8 cellular contexts compared by ENCODE assay signal in the genomic region with DNA sequence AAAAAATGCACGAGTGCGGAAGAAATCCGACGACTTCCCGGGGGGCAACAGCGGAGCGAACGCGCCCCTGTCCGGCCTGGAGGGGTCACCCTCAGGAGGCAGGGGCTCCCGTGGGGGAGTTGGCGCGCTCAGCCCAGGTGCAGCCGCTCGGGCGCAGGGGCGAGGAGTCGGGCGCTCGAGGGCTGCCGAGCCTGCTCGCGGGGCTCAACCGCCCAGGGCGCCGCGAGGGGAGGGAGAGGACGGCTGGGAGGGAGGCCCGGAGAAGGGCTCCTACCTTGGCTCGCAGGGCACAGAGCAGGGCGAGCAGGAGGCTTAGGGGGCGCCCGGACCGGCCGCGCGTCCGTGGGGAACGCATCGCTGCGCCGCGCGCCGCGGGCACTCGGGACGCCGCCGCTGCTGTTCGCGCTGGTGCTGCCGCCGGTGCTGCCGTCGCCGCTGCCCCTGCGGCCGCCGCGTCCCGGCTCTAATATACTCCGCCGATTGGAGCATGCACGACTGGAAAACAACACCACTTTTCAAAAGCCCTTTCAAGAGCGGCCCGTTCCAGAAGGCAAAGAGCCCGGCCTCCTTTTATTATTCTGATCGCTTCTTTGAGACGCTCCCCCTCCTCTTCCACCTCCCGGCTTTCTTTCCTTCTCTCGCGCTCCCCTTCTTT. TPM values are rescaled to one million over a fixed set of nuclear protein-coding genes. Genes with fewer than 3 reads are reported as not detected.
DNase-seq lines count a peak whose midpoint lies in the region; ATAC-seq and TF ChIP-seq lines count a peak whose summit lies in the region.

No MANE protein-coding gene starts in this region.

- peak overlapping the region; percentile 56 to 93 (median 77) for H3K4me3 Mint-ChIP-seq in CD4-positive, CD25-positive, alpha-beta regulatory T cell
- peak overlapping the region; percentile 98 for H3K4me3 Mint-ChIP-seq in HFFc6
- H3K4me3 Mint-ChIP-seq in effector memory CD8-positive, alpha-beta T cell, result peak overlapping the region; percentile 88 to 90

- TF ChIP-seq POLR2A in transverse colon (IDR thresholded peaks at IDR 0.05), result no peak

- in situ Hi-C loops in transverse colon (cut with MboI; ENCODE audit: low pct_ligation_motif_present in 1 of 4, low pct_unique_long_range_greater_than_20kb in 1 of 4, low sequenced_read_pairs in 3 of 4), result loop anchor here in 1 of 4 donors (10.0 to 25.0 kb wide), 2 partner anchors 211 to 531 kb away; no protein-coding TSS in a partner anchor

- peak overlapping the region; percentile 9 for H4K8ac ChIP-seq in mesenchymal stem cell (ENCODE audit: low read length)

- peak overlapping the region; percentile 47 for H4K91ac ChIP-seq in mesenchymal stem cell (ENCODE audit: low read length)

- H3K4me1 Mint-ChIP-seq in CD4-positive, CD25-positive, alpha-beta regulatory T cell, result peaks cover 0 to 32% (median 0%) of the 10 kb centered on the region in 4 donors
- peaks cover 14% of the 10 kb centered on the region for H3K4me1 Mint-ChIP-seq in HFFc6 (ENCODE audit: low read depth)
- peaks cover 9 to 14% of the 10 kb centered on the region in 2 donors for H3K4me1 Mint-ChIP-seq in effector memory CD8-positive, alpha-beta T cell (ENCODE audit: low read depth in 2 of 2)

- H3K79me1 ChIP-seq in mesenchymal stem cell (replicated peaks; ENCODE audit: low read length, poor library complexity, severe bottlenecking), result peaks cover 11% of the 10 kb centered on the region

- H3K27me3 Mint-ChIP-seq in CD4-positive, CD25-positive, alpha-beta regulatory T cell, result peaks cover 66% of the 10 kb centered on the region
- peaks cover 13% of the 10 kb centered on the region for H3K27me3 Mint-ChIP-seq in HFFc6 (ENCODE audit: insufficient read depth)
- H3K27me3 Mint-ChIP-seq in effector memory CD8-positive, alpha-beta T cell, result peaks cover 66 to 89% of the 10 kb centered on the region in 2 donors

- H2BK15ac ChIP-seq in mesenchymal stem cell (ENCODE audit: low read depth, poor library complexity, severe bottlenecking), result peak overlapping the region; percentile 85

- peak overlapping the region; percentile 66 to 83 for H3K4ac ChIP-seq in mesenchymal stem cell (ENCODE audit: low read depth in 1 of 2, low read length in 2 of 2)

- H3K4me3 ChIP-seq in CD4-positive, CD25-positive, alpha-beta regulatory T cell (ENCODE audit: low read depth, low read length), result no peak overlapping the region
- peak overlapping the region; percentile 60 for H3K4me3 ChIP-seq in SU-DHL-6 (ENCODE audit: insufficient read depth, low read length, poor library complexity, severe bottlenecking)
- peak overlapping the region; percentile 75 to 96 for H3K4me3 ChIP-seq in mesenchymal stem cell (ENCODE audit: insufficient read depth in 1 of 2, low read depth in 1 of 2, low read length in 2 of 2)
- peak overlapping the region; percentile 94 to 97 (median 96) for H3K4me3 ChIP-seq in transverse colon

- H3K36me3 Mint-ChIP-seq in CD4-positive, CD25-positive, alpha-beta regulatory T cell, result no peaks in the 10 kb centered on the region
- H3K36me3 Mint-ChIP-seq in HFFc6 (ENCODE audit: low read depth), result no peaks in the 10 kb centered on the region
- H3K36me3 Mint-ChIP-seq in effector memory CD8-positive, alpha-beta T cell (ENCODE audit: insufficient read depth), result peaks cover 3% of the 10 kb centered on the region

- H3K23ac ChIP-seq in mesenchymal stem cell (ENCODE audit: low read length in 2 of 2), result peak overlapping the region in 1 of 2 experiments; percentile 98

- DNase-seq in CD4-positive, CD25-positive, alpha-beta regulatory T cell, result peak in 1 of 3 donors; percentile 14
- peak; percentile 17 for DNase-seq in HFFc6
- no peak for DNase-seq in effector memory CD8-positive, alpha-beta T cell
- DNase-seq in mesenchymal stem cell, result no peak
- DNase-seq in transverse colon, result peak; percentile 32
- no peak for DNase-seq in kidney glomerular epithelial cell (lab: John Stamatoyannopoulos, UW)

- no peaks in the 10 kb centered on the region for H3K9me2 ChIP-seq in SU-DHL-6 (replicated peaks; ENCODE audit: insufficient read depth, low read length)

- H2BK120ac ChIP-seq in mesenchymal stem cell (ENCODE audit: low read depth, low read length), result no peak overlapping the region

- H3K9me3 ChIP-seq in CD4-positive, CD25-positive, alpha-beta regulatory T cell (ENCODE audit: control insufficient read depth in 2 of 2, low read length in 2 of 2), result no peaks in the 10 kb centered on the region
- H3K9me3 ChIP-seq in SU-DHL-6 (ENCODE audit: insufficient read depth, low read length) (no peaks in the 10 kb centered on the region), mesenchymal stem cell (ENCODE audit: control insufficient read depth, low read length) (no peaks in the 10 kb centered on the region), transverse colon (no peaks in the 10 kb centered on the region)

- under 1% methylated on average over 57 of the region's 73 CpGs for WGBS in mesenchymal stem cell
- WGBS in transverse colon (ENCODE audit: low coverage in 1 of 2), 2 donors, result 0% methylated on average over 8 to 65 of the region's 73 CpGs

- no peaks in the 10 kb centered on the region for H3K79me2 ChIP-seq in SU-DHL-6 (ENCODE audit: insufficient read depth, low read length)

- H3K14ac ChIP-seq in mesenchymal stem cell (ENCODE audit: low read length in 2 of 2), result peak overlapping the region in 1 of 2 experiments; percentile 97

- no peak for ATAC-seq in CD4-positive, CD25-positive, alpha-beta regulatory T cell (ENCODE audit: low read depth in 2 of 2)
- ATAC-seq in effector memory CD8-positive, alpha-beta T cell (replicated peaks), result no peak
- ATAC-seq in HG03196 (IDR thresholded peaks at IDR 0.05; ENCODE audit: unreplicated experiment), result no peak

- no peaks in the 10 kb centered on the region for H3K36me3 ChIP-seq in CD4-positive, CD25-positive, alpha-beta regulatory T cell (ENCODE audit: control insufficient read depth, insufficient read depth, low read length)
- H3K36me3 ChIP-seq in SU-DHL-6 (ENCODE audit: low read length) (no peaks in the 10 kb centered on the region), mesenchymal stem cell (ENCODE audit: control insufficient read depth in 1 of 2, insufficient read depth in 2 of 2, low read depth in 1 of 2, low read length in 2 of 2) (peaks cover 0 to 5% of the 10 kb centered on the region in 2 experiments), transverse colon (peaks cover 0 to 5% (median under 1%) of the 10 kb centered on the region in 4 donors)

- H3K27ac ChIP-seq in CD4-positive, CD25-positive, alpha-beta regulatory T cell (ENCODE audit: insufficient read depth, low read length, poor library complexity, severe bottlenecking), result no peak overlapping the region
- 0 out of 2 replicates have a peak overlapping the region, but pooled peaks have one; percentile 82 for H3K27ac ChIP-seq in SU-DHL-6 (ENCODE audit: low read depth, low read length)
- H3K27ac ChIP-seq in mesenchymal stem cell (ENCODE audit: low read length, poor library complexity, severe bottlenecking), result peak overlapping the region; percentile 69
- H3K27ac ChIP-seq in transverse colon, result peak overlapping the region; percentile 100

- peak overlapping the region; percentile 96 for H2AFZ ChIP-seq in SU-DHL-6 (ENCODE audit: low read depth, low read length, severe bottlenecking)
- H2AFZ ChIP-seq in mesenchymal stem cell (ENCODE audit: low read depth, low read length), result no peak overlapping the region

- H3K9ac ChIP-seq in SU-DHL-6 (ENCODE audit: low read length) (peak overlapping the region; percentile 82), mesenchymal stem cell (ENCODE audit: low read length) (peak overlapping the region; percentile 95)

- H3K27ac Mint-ChIP-seq in CD4-positive, CD25-positive, alpha-beta regulatory T cell, result no peak overlapping the region
- peak overlapping the region; percentile 94 for H3K27ac Mint-ChIP-seq in HFFc6
- H3K27ac Mint-ChIP-seq in effector memory CD8-positive, alpha-beta T cell, result peak overlapping the region in 1 of 2 donors; percentile 44

- H3K4me1 ChIP-seq in CD4-positive, CD25-positive, alpha-beta regulatory T cell (ENCODE audit: control insufficient read depth, insufficient read depth, low read length, poor library complexity, severe bottlenecking), result peaks cover 35% of the 10 kb centered on the region
- H3K4me1 ChIP-seq in mesenchymal stem cell (ENCODE audit: control insufficient read depth, insufficient read depth, low read depth, low read length) (peaks cover 8% of the 10 kb centered on the region), transverse colon (peaks cover 8 to 41% (median 32%) of the 10 kb centered on the region in 4 donors)

- H2BK12ac ChIP-seq in mesenchymal stem cell (ENCODE audit: low read length in 2 of 2), result peak overlapping the region in 1 of 2 experiments; percentile 52

- H4K20me1 ChIP-seq in SU-DHL-6 (ENCODE audit: low read depth, low read length), result no peaks in the 10 kb centered on the region

- peaks cover 5% of the 10 kb centered on the region; the same call in 1 of the 2 replicates for H3F3A ChIP-seq in SU-DHL-6 (ENCODE audit: insufficient read depth)

- H3K18ac ChIP-seq in mesenchymal stem cell (ENCODE audit: low read depth in 1 of 2, low read length in 2 of 2), result peak overlapping the region; percentile 80 to 97

- H3K27me3 ChIP-seq in CD4-positive, CD25-positive, alpha-beta regulatory T cell (ENCODE audit: control insufficient read depth, insufficient read depth, low read length), result peaks cover 25% of the 10 kb centered on the region
- H3K27me3 ChIP-seq in SU-DHL-6 (ENCODE audit: low read length) (no peaks in the 10 kb centered on the region), mesenchymal stem cell (ENCODE audit: control insufficient read depth in 1 of 2, insufficient read depth in 1 of 2, low read length in 2 of 2) (no peaks in the 10 kb centered on the region), transverse colon (no peaks in the 10 kb centered on the region)

- H3K4me2 ChIP-seq in SU-DHL-6 (ENCODE audit: low read depth, low read length, poor library complexity, severe bottlenecking), result peak overlapping the region; percentile 80
- peak overlapping the region; percentile 95 for H3K4me2 ChIP-seq in mesenchymal stem cell (ENCODE audit: low read length, poor library complexity, severe bottlenecking)

- H2AK5ac ChIP-seq in mesenchymal stem cell (ENCODE audit: low read length, severe bottlenecking), result no peak overlapping the region

- peaks cover 0 to 2% (median 0%) of the 10 kb centered on the region in 7 donors for H3K9me3 Mint-ChIP-seq in CD4-positive, CD25-positive, alpha-beta regulatory T cell
- no peaks in the 10 kb centered on the region for H3K9me3 Mint-ChIP-seq in HFFc6
- H3K9me3 Mint-ChIP-seq in effector memory CD8-positive, alpha-beta T cell, result no peaks in the 10 kb centered on the region

- intact Hi-C loops in transverse colon (cut with DNase I; ENCODE audit: low total_unique reads), result loop anchor here (10.0 kb wide), 1 partner anchor 601 kb away; no protein-coding TSS in a partner anchor

- TF ChIP-seq CTCF in HFFc6 (IDR thresholded peaks at IDR 0.05) (no peak), SU-DHL-6 (IDR thresholded peaks at IDR 0.05; ENCODE audit: insufficient read depth, low read length, poor library complexity, severe bottlenecking) (no peak), transverse colon (IDR thresholded peaks at IDR 0.05) (peak in 1 of 5 experiments; percentile 11)

- TF ChIP-seq EP300 in transverse colon (IDR thresholded peaks at IDR 0.05; ENCODE audit: low read depth), result no peak

- no peak overlapping the region for H2BK5ac ChIP-seq in mesenchymal stem cell (ENCODE audit: low read depth, low read length, poor library complexity, severe bottlenecking)

RNA-seq across cellular contexts. Expression of gene JAG1, which starts 0.5 kb away (rescaled TPM):
- total RNA-seq in CD4-positive, CD25-positive, alpha-beta regulatory T cell, result 0.30 TPM
- under 1 TPM in 3 of 4 donors, not detected in 1; 0.03 to 0.06 (median 0.03) TPM for polyA plus RNA-seq in CD4-positive, CD25-positive, alpha-beta regulatory T cell
- 1 to 10 TPM; 3.0 to 9.3 (median 8.2) TPM for total RNA-seq in HFFc6 (2021; fragmentation: NEBNext Ultra II Directional; extraction: Animal tissue kit (Norgen Biotek cat#: 25700))
- 13.2 TPM for polyA plus RNA-seq in mesenchymal stem cell (2013, experiment 1 of 2)
- polyA plus RNA-seq in mesenchymal stem cell (2013, experiment 2 of 2), result 12.6 TPM
- total RNA-seq in transverse colon, result 100 to 1,000 TPM in 3 of 4 donors, 10 to 100 TPM in 1; 75.0 to 117 (median 109) TPM

Comparison
In these comparisons a context has a peak if more than half of its experiments do, and no peak if none do; other contexts are left out.
1. DNase-seq: peak in HFFc6 (single experiment) and transverse colon (single experiment); none in effector memory CD8-positive, alpha-beta T cell (0 of 3), mesenchymal stem cell (single experiment) and kidney glomerular epithelial cell (single experiment).
2. RNA of gene JAG1, which starts 0.5 kb away (total RNA-seq): 75.0 to 117 TPM in transverse colon; 3.0 to 9.3 TPM in HFFc6 and 0.30 TPM in CD4-positive, CD25-positive, alpha-beta regulatory T cell (single experiment); every median in the first group is over 4 times any median in the second.
3. Peak in every context shown above with its lines, with median percentiles within 50 percentile points of each other: H3K4me3 Mint-ChIP-seq.